ENCODE assay signal across 8 cellular contexts in the genomic region with DNA sequence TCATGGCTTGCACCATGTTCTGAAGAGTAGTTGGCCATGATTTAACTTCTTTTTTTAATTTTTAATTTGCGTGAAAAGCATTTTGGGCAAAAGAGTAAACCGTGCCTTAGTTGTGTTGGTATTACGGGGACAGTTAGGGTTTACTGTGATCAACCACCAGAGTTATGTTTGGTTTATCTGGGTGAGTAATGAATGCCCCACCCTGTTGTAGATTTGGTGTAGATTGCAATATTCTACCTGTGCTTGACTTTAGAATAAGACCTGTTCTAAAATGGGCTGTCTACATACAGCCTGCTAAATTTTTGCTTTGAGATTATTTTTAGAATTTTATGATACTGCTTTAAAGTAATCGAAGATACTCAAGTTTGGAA. TPM values are rescaled to one million over a fixed set of nuclear protein-coding genes. Genes with fewer than 3 reads are reported as not detected.
DNase-seq lines count a peak whose midpoint lies in the region; ATAC-seq, FAIRE-seq and TF ChIP-seq lines count a peak whose summit lies in the region.

No MANE protein-coding gene starts in this region.

- TF ChIP-seq CTCF in astrocyte (IDR thresholded peaks at IDR 0.05; ENCODE audit: insufficient read depth, low read depth, low read length) (no peak), lower lobe of right lung (IDR thresholded peaks at IDR 0.05) (no peak)

- H3K9me3 ChIP-seq in astrocyte (ENCODE audit: insufficient read depth, low read depth, low read length) = no peaks in the 10 kb centered on the region
- no peaks in the 10 kb centered on the region for H3K9me3 ChIP-seq in lower lobe of right lung

- H3K27ac ChIP-seq in ACC112 (ENCODE audit: low read depth, low read length) (no peak overlapping the region), astrocyte (ENCODE audit: low read depth, low read length) (no peak overlapping the region), lower lobe of right lung (peak overlapping the region; percentile 94)

- no peak for FAIRE-seq in astrocyte (lab: Jason Lieb, UNC)

- H3K4me1 ChIP-seq in ACC112 (ENCODE audit: control insufficient read depth, insufficient read depth, low read length, unreplicated experiment) = peaks cover 10% of the 10 kb centered on the region
- H3K4me1 ChIP-seq in astrocyte (ENCODE audit: insufficient read depth, low read length) = peaks cover 10% of the 10 kb centered on the region
- H3K4me1 ChIP-seq in lower lobe of right lung = peaks cover 50% of the 10 kb centered on the region

- DNase-seq in HT-29 (ENCODE audit: low spot score) = peak; percentile 52
- DNase-seq in astrocyte (ENCODE audit: low read depth) = no peak
- no peak for DNase-seq in lower lobe of right lung
- DNase-seq in sciatic nerve (ENCODE audit: low spot score) = no peak
- DNase-seq in activated CD4-positive, CD25-positive, alpha-beta regulatory T cell treated with anti-CD3 and anti-CD28 coated beads, Interleukin-2, amount 50 U/mL, for 72 hours = no peak

- H3K36me3 ChIP-seq in ACC112 (ENCODE audit: insufficient read depth, low read length) = no peaks in the 10 kb centered on the region
- H3K36me3 ChIP-seq in astrocyte (ENCODE audit: insufficient read depth, low read length) = no peaks in the 10 kb centered on the region
- H3K36me3 ChIP-seq in lower lobe of right lung = no peaks in the 10 kb centered on the region

- peak overlapping the region; percentile 96 for H3K4me3 Mint-ChIP-seq in astrocyte (ENCODE audit: unreplicated experiment)

- peaks cover 11% of the 10 kb centered on the region for H3K4me1 Mint-ChIP-seq in astrocyte (ENCODE audit: low read depth, unreplicated experiment)

- H3K79me2 ChIP-seq in ACC112 (ENCODE audit: control insufficient read depth, insufficient read depth, low read length, unreplicated experiment) (peaks cover 55% of the 10 kb centered on the region), astrocyte (ENCODE audit: insufficient read depth, low read length) (peaks cover 57% of the 10 kb centered on the region)

- intact Hi-C loops in lower lobe of right lung (cut with DNase I) = loop anchor here (10.0 kb wide), 1 partner anchor 114 kb away; no protein-coding TSS in a partner anchor
- intact Hi-C loops in sciatic nerve (cut with DNase I) = no loop called here

- H3K27me3 ChIP-seq in ACC112 (ENCODE audit: insufficient read depth, low read length) = no peaks in the 10 kb centered on the region
- H3K27me3 ChIP-seq in astrocyte (ENCODE audit: insufficient read depth, low read length) = no peaks in the 10 kb centered on the region
- no peaks in the 10 kb centered on the region for H3K27me3 ChIP-seq in lower lobe of right lung (ENCODE audit: low read depth)

- peak overlapping the region; percentile 95 for H3K4me2 ChIP-seq in astrocyte (ENCODE audit: low read length)

- H3K27ac Mint-ChIP-seq in astrocyte (ENCODE audit: unreplicated experiment) = peak overlapping the region; percentile 77

- H3K27me3 Mint-ChIP-seq in astrocyte (ENCODE audit: low read depth, unreplicated experiment) = no peaks in the 10 kb centered on the region

- peak in 1 of 2 donors; percentile 29 for ATAC-seq in lower lobe of right lung
- no peak for ATAC-seq in HG03521 (IDR thresholded peaks at IDR 0.05; ENCODE audit: unreplicated experiment)
- ATAC-seq in GM21390 (IDR thresholded peaks at IDR 0.05; ENCODE audit: unreplicated experiment) = no peak
- ATAC-seq in sciatic nerve = no peak

- no peaks in the 10 kb centered on the region for H3K9me3 Mint-ChIP-seq in astrocyte (ENCODE audit: unreplicated experiment)

- H3K9ac ChIP-seq in astrocyte (ENCODE audit: low read length) = peak overlapping the region; percentile 89

- H4K20me1 ChIP-seq in astrocyte (ENCODE audit: insufficient read depth, low read length) = peaks cover 23% of the 10 kb centered on the region

- H3K4me3 ChIP-seq in ACC112 (ENCODE audit: low read depth, low read length) (peak overlapping the region; percentile 88), astrocyte (ENCODE audit: insufficient read depth, low read depth, low read length) (peak overlapping the region; percentile 85), lower lobe of right lung (peak overlapping the region; percentile 74)

- H2AFZ ChIP-seq in ACC112 (ENCODE audit: low read length, unreplicated experiment) = no peak overlapping the region
- H2AFZ ChIP-seq in astrocyte (ENCODE audit: low read depth, low read length) = no peak overlapping the region

- H3K36me3 Mint-ChIP-seq in astrocyte (ENCODE audit: low read depth, unreplicated experiment) = peaks cover 2% of the 10 kb centered on the region

RNA-seq across cellular contexts. Expression of a gene that starts 1.4 kb away (rescaled TPM):
- 9.9 and 13.3 TPM in 2 replicates for total RNA-seq in HT-29 (2014; rRNA removed; shearing (Covaris generic))
- total RNA-seq in astrocyte (49.0 and 49.5 TPM in 2 replicates), lower lobe of right lung (74.4 TPM), sciatic nerve (95.2 TPM)
